13 cellular contexts compared by ENCODE assay signal in genomic region chr21:19607983-19608668, GRCh38.
DNase-seq lines count a peak whose midpoint lies in the region; ATAC-seq and TF ChIP-seq lines count a peak whose summit lies in the region.
"Had no signal": no experiment of that assay in that cellular context is flagged by ENCODE, and none has a peak within 500 bp of the region (broad histone marks: within the 10 kb centered on the region; RNA-seq: fewer than 3 reads in every experiment).

No MANE protein-coding gene starts in this region.

- no peaks in the 10 kb centered on the region for H3K27me3 ChIP-seq in BE2C
- H3K27me3 ChIP-seq in OCI-LY3 (ENCODE audit: low read depth, low read length) = no peaks in the 10 kb centered on the region
- no peaks in the 10 kb centered on the region for H3K27me3 ChIP-seq in hepatocyte
- H3K27me3 ChIP-seq: foreskin keratinocyte, right atrium auricular region had no signal

- H3K79me2 ChIP-seq in OCI-LY3 (ENCODE audit: low read length) (no peaks in the 10 kb centered on the region), hepatocyte (no peaks in the 10 kb centered on the region)

- 34% methylated on average over 5 of the region's 5 CpGs for WGBS in hepatocyte (ENCODE audit: low lambda C conversion rate, missing lambda C conversion rate)

- peak; percentile 62 for TF ChIP-seq CTCF in BE2C (IDR thresholded peaks at IDR 0.05; ENCODE audit: low read depth, low read length)
- peak; percentile 23 for TF ChIP-seq CTCF in OCI-LY3 (IDR thresholded peaks at IDR 0.05; ENCODE audit: low read depth, low read length)
- TF ChIP-seq CTCF in hepatocyte (IDR thresholded peaks at IDR 0.05; ENCODE audit: poor library complexity) = peak; percentile 8

- H3K9ac ChIP-seq in OCI-LY3 (ENCODE audit: low read length) = no peak overlapping the region

- H3K4me3 ChIP-seq in BE2C (ENCODE audit: low read depth, low read length) (no peak overlapping the region), OCI-LY3 (ENCODE audit: low read length) (no peak overlapping the region), hepatocyte (no peak overlapping the region)
- H3K4me3 ChIP-seq: right atrium auricular region had no signal

- H4K20me1 ChIP-seq in OCI-LY3 (ENCODE audit: insufficient read depth, low read length) = no peaks in the 10 kb centered on the region
- H4K20me1 ChIP-seq in hepatocyte (ENCODE audit: insufficient read depth, poor library complexity, severe bottlenecking) = no peaks in the 10 kb centered on the region

- peaks cover 19% of the 10 kb centered on the region for H3K4me1 ChIP-seq in BE2C
- no peaks in the 10 kb centered on the region for H3K4me1 ChIP-seq in OCI-LY3 (ENCODE audit: low read length)
- H3K4me1 ChIP-seq in hepatocyte (ENCODE audit: insufficient read depth) = no peaks in the 10 kb centered on the region
- H3K4me1 ChIP-seq: foreskin keratinocyte, right atrium auricular region had no signal

- H3K27ac ChIP-seq in OCI-LY3 (ENCODE audit: low read length) (no peak overlapping the region), hepatocyte (no peak overlapping the region)
- H3K27ac ChIP-seq: foreskin keratinocyte, right atrium auricular region had no signal

- H3K9me3 ChIP-seq in BE2C (no peaks in the 10 kb centered on the region), OCI-LY3 (ENCODE audit: insufficient read depth, low read length) (no peaks in the 10 kb centered on the region), hepatocyte (ENCODE audit: low read depth) (no peaks in the 10 kb centered on the region)
- H3K9me3 ChIP-seq: right atrium auricular region had no signal

- ATAC-seq in HG03460 (IDR thresholded peaks at IDR 0.05; ENCODE audit: unreplicated experiment) (no peak), HG03565 (IDR thresholded peaks at IDR 0.05; ENCODE audit: unreplicated experiment) (no peak)
- ATAC-seq: foreskin keratinocyte had no signal

- H3K4me2 ChIP-seq in OCI-LY3 (ENCODE audit: low read length) = no peak overlapping the region
- no peak overlapping the region for H3K4me2 ChIP-seq in hepatocyte

- H2AFZ ChIP-seq in OCI-LY3 (ENCODE audit: low read depth, low read length) (no peak overlapping the region), hepatocyte (no peak overlapping the region)

- DNase-seq in BE2C (peak; percentile 37), KG1 (lab: John Stamatoyannopoulos, UW) (peak; percentile 71), hepatocyte (ENCODE audit: low spot score) (peak; percentile 11), AG20443 (ENCODE audit: low spot score) (no peak), NCI-H187 treated with DMSO at 0.1 percent for 48 hours (lab: John Stamatoyannopoulos, UW) (no peak)
- DNase-seq: activated CD4-positive, alpha-beta memory T cell treated with anti-CD3 and anti-CD28 coated beads for 36 hours; foreskin keratinocyte; stimulated activated naive CD4-positive, alpha-beta T cell; T-helper 1 cell had no signal

- no peaks in the 10 kb centered on the region for H3K9me2 ChIP-seq in hepatocyte (replicated peaks; ENCODE audit: insufficient read depth)

- H3K36me3 ChIP-seq in BE2C (no peaks in the 10 kb centered on the region), OCI-LY3 (replicated peaks; ENCODE audit: low read depth, low read length) (no peaks in the 10 kb centered on the region), hepatocyte (replicated peaks; ENCODE audit: insufficient read depth, low read depth) (no peaks in the 10 kb centered on the region)
- H3K36me3 ChIP-seq: right atrium auricular region had no signal

Comparison
In these comparisons a context has a peak if more than half of its experiments do, and no peak if none do; other contexts are left out.
1. DNase-seq: peak in BE2C (single experiment), KG1 (single experiment) and hepatocyte (single experiment); none in AG20443 (single experiment) and NCI-H187 treated with DMSO at 0.1 percent for 48 hours (single experiment).
2. CTCF ChIP-seq: peak in every context shown above with its lines; median percentile 62 in BE2C; 23 in OCI-LY3; 8 in hepatocyte.